In the genomic region with DNA sequence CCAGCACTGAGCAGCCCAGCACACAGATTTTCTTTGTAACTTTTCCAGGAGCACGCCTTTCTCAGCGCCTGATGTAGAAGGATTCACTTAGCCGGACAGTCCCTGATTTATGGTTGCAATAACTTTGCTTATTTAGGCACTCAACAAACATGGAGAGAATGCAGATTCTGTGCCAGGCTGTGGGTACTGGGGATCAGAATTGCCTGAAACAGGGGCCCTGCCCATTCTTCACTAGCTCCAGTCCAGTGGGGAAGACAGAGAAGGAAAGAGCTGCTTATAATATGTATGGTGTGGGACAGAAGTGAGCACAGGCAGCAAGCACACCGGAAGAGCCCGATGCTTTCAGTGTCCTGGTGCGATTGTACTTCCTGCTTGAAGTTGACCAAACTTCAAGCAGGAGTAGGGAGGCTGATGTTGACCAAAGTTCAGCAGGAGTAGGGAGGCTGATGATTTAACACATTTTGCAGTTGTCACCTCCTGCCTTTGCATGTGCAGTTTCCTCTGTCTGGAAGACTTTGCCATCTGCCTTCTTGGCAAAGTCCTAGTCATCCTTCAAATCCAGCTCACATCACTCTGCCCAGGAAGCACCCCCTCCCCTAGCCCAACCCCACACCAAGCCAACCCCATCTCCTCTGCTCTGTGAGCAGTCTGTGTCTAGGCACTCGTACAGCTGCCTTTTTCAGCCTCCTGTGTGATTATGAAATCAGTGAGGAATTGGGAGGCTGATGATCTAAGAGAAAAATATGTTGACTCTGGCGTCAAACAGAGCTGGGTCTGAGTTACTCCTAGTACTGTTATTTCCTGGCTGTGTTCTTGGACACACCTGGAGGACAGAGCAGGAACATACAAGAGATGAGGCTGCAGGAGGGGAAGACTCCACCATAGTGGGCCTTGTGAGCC, we compare ENCODE assay signal across 1 cellular context.
TF ChIP-seq lines count a peak whose summit lies in the region.

No MANE protein-coding gene starts in this region.

TF ChIP-seq in GM23338, 12 proteins besides CTCF, POLR2A, EP300 and RAD21:
- no peak for TF ChIP-seq EZH2 (IDR thresholded peaks at IDR 0.05; ENCODE audit: low read depth, unreplicated experiment)
- no peak for TF ChIP-seq CREB1 (CRISPR knock-in tag; IDR thresholded peaks at IDR 0.05; ENCODE audit: low read depth)
- no peak for TF ChIP-seq ZNF114 (CRISPR knock-in tag; IDR thresholded peaks at IDR 0.05)
- TF ChIP-seq EZH2phosphoT487 (IDR thresholded peaks at IDR 0.05; ENCODE audit: unreplicated experiment), result no peak
- TF ChIP-seq, protein P1, sequence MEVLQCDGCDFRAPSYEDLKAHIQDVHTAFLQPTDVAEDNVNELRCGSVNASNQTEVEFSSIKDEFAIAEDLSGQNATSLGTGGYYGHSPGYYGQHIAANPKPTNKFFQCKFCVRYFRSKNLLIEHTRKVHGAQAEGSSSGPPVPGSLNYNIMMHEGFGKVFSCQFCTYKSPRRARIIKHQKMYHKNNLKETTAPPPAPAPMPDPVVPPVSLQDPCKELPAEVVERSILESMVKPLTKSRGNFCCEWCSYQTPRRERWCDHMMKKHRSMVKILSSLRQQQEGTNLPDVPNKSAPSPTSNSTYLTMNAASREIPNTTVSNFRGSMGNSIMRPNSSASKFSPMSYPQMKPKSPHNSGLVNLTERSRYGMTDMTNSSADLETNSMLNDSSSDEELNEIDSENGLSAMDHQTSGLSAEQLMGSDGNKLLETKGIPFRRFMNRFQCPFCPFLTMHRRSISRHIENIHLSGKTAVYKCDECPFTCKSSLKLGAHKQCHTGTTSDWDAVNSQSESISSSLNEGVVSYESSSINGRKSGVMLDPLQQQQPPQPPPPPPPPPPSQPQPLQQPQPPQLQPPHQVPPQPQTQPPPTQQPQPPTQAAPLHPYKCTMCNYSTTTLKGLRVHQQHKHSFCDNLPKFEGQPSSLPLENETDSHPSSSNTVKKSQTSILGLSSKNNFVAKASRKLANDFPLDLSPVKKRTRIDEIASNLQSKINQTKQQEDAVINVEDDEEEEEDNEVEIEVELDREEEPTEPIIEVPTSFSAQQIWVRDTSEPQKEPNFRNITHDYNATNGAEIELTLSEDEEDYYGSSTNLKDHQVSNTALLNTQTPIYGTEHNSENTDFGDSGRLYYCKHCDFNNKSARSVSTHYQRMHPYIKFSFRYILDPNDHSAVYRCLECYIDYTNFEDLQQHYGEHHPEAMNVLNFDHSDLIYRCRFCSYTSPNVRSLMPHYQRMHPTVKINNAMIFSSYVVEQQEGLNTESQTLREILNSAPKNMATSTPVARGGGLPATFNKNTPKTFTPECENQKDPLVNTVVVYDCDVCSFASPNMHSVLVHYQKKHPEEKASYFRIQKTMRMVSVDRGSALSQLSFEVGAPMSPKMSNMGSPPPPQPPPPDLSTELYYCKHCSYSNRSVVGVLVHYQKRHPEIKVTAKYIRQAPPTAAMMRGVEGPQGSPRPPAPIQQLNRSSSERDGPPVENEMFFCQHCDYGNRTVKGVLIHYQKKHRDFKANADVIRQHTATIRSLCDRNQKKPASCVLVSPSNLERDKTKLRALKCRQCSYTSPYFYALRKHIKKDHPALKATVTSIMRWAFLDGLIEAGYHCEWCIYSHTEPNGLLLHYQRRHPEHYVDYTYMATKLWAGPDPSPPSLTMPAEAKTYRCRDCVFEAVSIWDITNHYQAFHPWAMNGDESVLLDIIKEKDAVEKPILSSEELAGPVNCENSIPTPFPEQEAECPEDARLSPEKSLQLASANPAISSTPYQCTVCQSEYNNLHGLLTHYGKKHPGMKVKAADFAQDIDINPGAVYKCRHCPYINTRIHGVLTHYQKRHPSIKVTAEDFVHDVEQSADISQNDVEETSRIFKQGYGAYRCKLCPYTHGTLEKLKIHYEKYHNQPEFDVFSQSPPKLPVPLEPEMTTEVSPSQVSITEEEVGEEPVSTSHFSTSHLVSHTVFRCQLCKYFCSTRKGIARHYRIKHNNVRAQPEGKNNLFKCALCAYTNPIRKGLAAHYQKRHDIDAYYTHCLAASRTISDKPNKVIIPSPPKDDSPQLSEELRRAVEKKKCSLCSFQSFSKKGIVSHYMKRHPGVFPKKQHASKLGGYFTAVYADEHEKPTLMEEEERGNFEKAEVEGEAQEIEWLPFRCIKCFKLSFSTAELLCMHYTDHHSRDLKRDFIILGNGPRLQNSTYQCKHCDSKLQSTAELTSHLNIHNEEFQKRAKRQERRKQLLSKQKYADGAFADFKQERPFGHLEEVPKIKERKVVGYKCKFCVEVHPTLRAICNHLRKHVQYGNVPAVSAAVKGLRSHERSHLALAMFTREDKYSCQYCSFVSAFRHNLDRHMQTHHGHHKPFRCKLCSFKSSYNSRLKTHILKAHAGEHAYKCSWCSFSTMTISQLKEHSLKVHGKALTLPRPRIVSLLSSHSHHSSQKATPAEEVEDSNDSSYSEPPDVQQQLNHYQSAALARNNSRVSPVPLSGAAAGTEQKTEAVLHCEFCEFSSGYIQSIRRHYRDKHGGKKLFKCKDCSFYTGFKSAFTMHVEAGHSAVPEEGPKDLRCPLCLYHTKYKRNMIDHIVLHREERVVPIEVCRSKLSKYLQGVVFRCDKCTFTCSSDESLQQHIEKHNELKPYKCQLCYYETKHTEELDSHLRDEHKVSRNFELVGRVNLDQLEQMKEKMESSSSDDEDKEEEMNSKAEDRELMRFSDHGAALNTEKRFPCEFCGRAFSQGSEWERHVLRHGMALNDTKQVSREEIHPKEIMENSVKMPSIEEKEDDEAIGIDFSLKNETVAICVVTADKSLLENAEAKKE (CRISPR knock-in tag; IDR thresholded peaks at IDR 0.05), result no peak
- TF ChIP-seq NANOG (IDR thresholded peaks at IDR 0.05; ENCODE audit: borderline replicate concordance), result no peak
- TF ChIP-seq JUNB (IDR thresholded peaks at IDR 0.05; ENCODE audit: unreplicated experiment), result no peak
- TF ChIP-seq REST (IDR thresholded peaks at IDR 0.05; ENCODE audit: unreplicated experiment), result no peak
- TF ChIP-seq ZNF331 (CRISPR knock-in tag; IDR thresholded peaks at IDR 0.05; ENCODE audit: low read depth), result no peak
- TF ChIP-seq, protein P2, sequence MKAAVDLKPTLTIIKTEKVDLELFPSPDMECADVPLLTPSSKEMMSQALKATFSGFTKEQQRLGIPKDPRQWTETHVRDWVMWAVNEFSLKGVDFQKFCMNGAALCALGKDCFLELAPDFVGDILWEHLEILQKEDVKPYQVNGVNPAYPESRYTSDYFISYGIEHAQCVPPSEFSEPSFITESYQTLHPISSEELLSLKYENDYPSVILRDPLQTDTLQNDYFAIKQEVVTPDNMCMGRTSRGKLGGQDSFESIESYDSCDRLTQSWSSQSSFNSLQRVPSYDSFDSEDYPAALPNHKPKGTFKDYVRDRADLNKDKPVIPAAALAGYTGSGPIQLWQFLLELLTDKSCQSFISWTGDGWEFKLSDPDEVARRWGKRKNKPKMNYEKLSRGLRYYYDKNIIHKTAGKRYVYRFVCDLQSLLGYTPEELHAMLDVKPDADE (IDR thresholded peaks at IDR 0.05), result no peak
- TF ChIP-seq POLR2AphosphoS5 (IDR thresholded peaks at IDR 0.05; ENCODE audit: low read depth), result no peak
- no peak for TF ChIP-seq STAT1 (IDR thresholded peaks at IDR 0.05; ENCODE audit: unreplicated experiment)
